Comparison of ENCODE assay signal across 28 cellular contexts in genomic region chr17:74140282-74140681, GRCh38.
"Had no signal": no experiment of that assay in that cellular context is flagged by ENCODE, and none has a peak within 500 bp of the region (broad histone marks: within the 10 kb centered on the region; RNA-seq: fewer than 3 reads in every experiment).

No MANE protein-coding gene starts in this region.

- H3K36me3 Mint-ChIP-seq: stimulated activated memory B cell treated with anti-CD40 and anti-IgM and Interleukin-4, amounts not matched to agents 10 μg/mL and 1 μg/mL and 100 μg/mL, for 72 hours; type B pancreatic cell had no signal

- H3K9me3 ChIP-seq: right lobe of liver, testis, upper lobe of right lung, uterus had no signal

- ATAC-seq: natural killer cell; psoas muscle; right cardiac atrium; right lobe of liver; stimulated activated memory B cell treated with anti-CD40 and anti-IgM and Interleukin-4, amounts not matched to agents 10 μg/mL and 1 μg/mL and 100 μg/mL, for 72 hours; stimulated activated naive CD8-positive, alpha-beta T cell treated with anti-CD3 and anti-CD28 coated beads, Interleukin-15, amount 100 ng/mL, for 72 hours; stimulated activated naive CD8-positive, alpha-beta T cell treated with anti-CD3 and anti-CD28 coated beads, Interleukin-15, Interleukin-2, amounts not matched to agents 100 U/mL and 50 U/mL, for 24 hours; upper lobe of right lung had no signal

- H3K27me3 Mint-ChIP-seq: progenitor cell of endocrine pancreas had no signal

- DNase-seq: natural killer cell; occipital lobe; ovary; psoas muscle; right cardiac atrium; right lobe of liver; sigmoid colon; small intestine; stimulated activated CD4-positive, alpha-beta T cell treated with anti-CD3 and anti-CD28 coated beads, Interleukin-15, amount 100 ng/mL, for 24 hours; stimulated activated CD4-positive, alpha-beta T cell treated with anti-CD3 and anti-CD28 coated beads, Interleukin-2, amount 100 ng/mL, for 24 hours; stimulated activated CD4-positive, alpha-beta T cell treated with anti-CD3 and anti-CD28 coated beads, Interleukin-2, amount 100 ng/mL, for 48 hours; stimulated activated CD4-positive, alpha-beta T cell treated with anti-CD3 and anti-CD28 coated beads, Interleukin-4, amount 100 ng/mL, for 24 hours; stimulated activated naive CD4-positive, alpha-beta T cell; stimulated activated naive CD8-positive, alpha-beta T cell treated with anti-CD3 and anti-CD28 coated beads, Interleukin-15, amount 100 ng/mL, for 72 hours; stimulated activated naive CD8-positive, alpha-beta T cell treated with anti-CD3 and anti-CD28 coated beads, Interleukin-15, Interleukin-2, amounts not matched to agents 100 U/mL and 50 U/mL, for 24 hours; substantia nigra; testis; transverse colon; upper lobe of right lung; uterus had no signal

- H3K9ac ChIP-seq: neural progenitor cell, parathyroid adenoma had no signal

- H3K27ac Mint-ChIP-seq: natural killer cell; nephron; neural progenitor cell; progenitor cell of endocrine pancreas; stimulated activated memory B cell treated with anti-CD40 and anti-IgM and Interleukin-4, amounts not matched to agents 10 μg/mL and 1 μg/mL and 100 μg/mL, for 72 hours; stimulated activated naive CD8-positive, alpha-beta T cell treated with anti-CD3 and anti-CD28 coated beads, Interleukin-15, amount 100 ng/mL, for 72 hours; type B pancreatic cell had no signal

- H3K4me3 ChIP-seq: neural progenitor cell, ovary, psoas muscle, right lobe of liver, sigmoid colon, suprapubic skin, testis, tibial artery, transverse colon, upper lobe of right lung, uterus had no signal

- H3K36me3 ChIP-seq: ovary, right lobe of liver, sigmoid colon, suprapubic skin, tibial artery, transverse colon, upper lobe of right lung, uterus had no signal

- H3K4me3 Mint-ChIP-seq: natural killer cell; nephron; neural progenitor cell; stimulated activated memory B cell treated with anti-CD40 and anti-IgM and Interleukin-4, amounts not matched to agents 10 μg/mL and 1 μg/mL and 100 μg/mL, for 72 hours; stimulated activated naive CD8-positive, alpha-beta T cell treated with anti-CD3 and anti-CD28 coated beads, Interleukin-15, amount 100 ng/mL, for 72 hours; type B pancreatic cell had no signal

- H3K4me1 ChIP-seq: parathyroid adenoma, psoas muscle, right lobe of liver, sigmoid colon, suprapubic skin, testis, tibial artery, transverse colon, upper lobe of right lung, uterus had no signal

- H3K27ac ChIP-seq: neural progenitor cell, ovary, parathyroid adenoma, psoas muscle, right lobe of liver, sigmoid colon, suprapubic skin, testis, tibial artery, transverse colon, upper lobe of right lung, uterus had no signal

- H3K27me3 ChIP-seq: neural progenitor cell, ovary, right lobe of liver, testis, uterus had no signal

- H3K4me1 Mint-ChIP-seq: natural killer cell; nephron; stimulated activated memory B cell treated with anti-CD40 and anti-IgM and Interleukin-4, amounts not matched to agents 10 μg/mL and 1 μg/mL and 100 μg/mL, for 72 hours; stimulated activated naive CD8-positive, alpha-beta T cell treated with anti-CD3 and anti-CD28 coated beads, Interleukin-15, amount 100 ng/mL, for 72 hours had no signal
